ENCODE assay signal across 8 cellular contexts in the genomic region with DNA sequence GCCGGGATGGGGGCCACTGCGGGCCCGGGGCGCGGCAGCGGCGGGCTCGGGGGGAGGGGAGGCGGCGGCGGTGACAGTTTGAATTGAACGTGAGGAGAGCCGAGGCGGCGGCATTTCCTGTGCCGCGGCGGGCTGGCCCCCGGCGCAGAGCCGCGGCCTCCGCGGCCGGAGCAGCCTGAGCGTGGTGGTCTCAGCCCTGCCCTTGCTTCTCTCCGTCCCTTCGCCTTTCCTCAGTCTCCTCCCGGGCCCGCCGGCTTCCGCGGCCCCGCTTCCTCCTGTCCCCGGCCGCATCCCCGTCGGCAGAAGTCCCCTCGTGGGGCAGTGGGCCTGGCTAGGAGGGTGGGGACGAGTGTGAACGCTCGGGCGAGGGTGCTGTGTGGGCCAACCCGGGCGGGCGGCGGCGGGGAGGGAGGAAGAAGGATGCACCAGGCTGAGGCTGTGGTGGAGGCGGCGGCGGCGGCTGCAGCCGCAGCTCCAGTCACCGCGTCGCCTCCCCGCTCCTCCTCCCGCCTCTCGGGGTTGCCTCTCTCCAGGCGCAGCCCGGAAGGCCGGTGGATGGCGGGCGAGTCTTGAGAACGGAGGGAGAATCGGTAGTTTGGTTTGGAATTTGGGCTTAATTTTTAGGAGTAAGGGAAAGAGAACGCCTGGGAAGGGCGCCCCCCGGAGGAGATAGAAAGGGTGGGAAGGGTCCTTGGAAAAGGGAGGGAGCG. TPM values are rescaled to one million over a fixed set of nuclear protein-coding genes. Genes with fewer than 3 reads are reported as not detected.
DNase-seq lines count a peak whose midpoint lies in the region; ATAC-seq and TF ChIP-seq lines count a peak whose summit lies in the region.

No MANE protein-coding gene starts in this region.

- H3K27ac Mint-ChIP-seq in CD4-positive, alpha-beta memory T cell, result peak overlapping the region; percentile 92 to 99 (median 99)
- H3K27ac Mint-ChIP-seq in endothelial cell (ENCODE audit: unreplicated experiment), result peak overlapping the region; percentile 93

- no peaks in the 10 kb centered on the region for H3K9me3 ChIP-seq in CD4-positive, alpha-beta memory T cell (ENCODE audit: control insufficient read depth in 1 of 2, low read length in 2 of 2)

- H3K4me1 ChIP-seq in CD4-positive, alpha-beta memory T cell (ENCODE audit: insufficient read depth, low read length), result peaks cover 52% of the 10 kb centered on the region

- peak overlapping the region; percentile 95 for H3K27ac ChIP-seq in CD4-positive, alpha-beta memory T cell (ENCODE audit: low read depth, low read length)

- peaks cover 35 to 61% (median 45%) of the 10 kb centered on the region in 4 donors for H3K4me1 Mint-ChIP-seq in CD4-positive, alpha-beta memory T cell
- peaks cover 38% of the 10 kb centered on the region for H3K4me1 Mint-ChIP-seq in endothelial cell (ENCODE audit: unreplicated experiment)

- no peaks in the 10 kb centered on the region for H3K36me3 ChIP-seq in CD4-positive, alpha-beta memory T cell (ENCODE audit: insufficient read depth, low read length)

- H3K27me3 Mint-ChIP-seq in CD4-positive, alpha-beta memory T cell, result no peaks in the 10 kb centered on the region
- H3K27me3 Mint-ChIP-seq in endothelial cell (ENCODE audit: unreplicated experiment), result peaks cover 13% of the 10 kb centered on the region

- H3K9me3 Mint-ChIP-seq in CD4-positive, alpha-beta memory T cell, result no peaks in the 10 kb centered on the region
- no peaks in the 10 kb centered on the region for H3K9me3 Mint-ChIP-seq in endothelial cell (ENCODE audit: unreplicated experiment)

- H3K4me3 Mint-ChIP-seq in CD4-positive, alpha-beta memory T cell, result peak overlapping the region; percentile 91 to 96 (median 94)
- H3K4me3 Mint-ChIP-seq in endothelial cell (ENCODE audit: unreplicated experiment), result peak overlapping the region; percentile 97

- peak overlapping the region; percentile 4 to 67 for H3K4me3 ChIP-seq in CD4-positive, alpha-beta memory T cell (ENCODE audit: low read length in 2 of 2)

- ATAC-seq in GM19372 (IDR thresholded peaks at IDR 0.05; ENCODE audit: low read depth, unreplicated experiment), result peak; percentile 32
- ATAC-seq in HG03521 (IDR thresholded peaks at IDR 0.05; ENCODE audit: unreplicated experiment), result peak; percentile 31

- H3K36me3 Mint-ChIP-seq in CD4-positive, alpha-beta memory T cell, result peaks cover 4 to 22% of the 10 kb centered on the region in 2 donors
- peaks cover 4% of the 10 kb centered on the region for H3K36me3 Mint-ChIP-seq in endothelial cell (ENCODE audit: low read depth, unreplicated experiment)

- TF ChIP-seq CTCF in endothelial cell (IDR thresholded peaks at IDR 0.05; ENCODE audit: unreplicated experiment), result peak; percentile 68

- CTCF ChIA-PET in CD4-positive, alpha-beta memory T cell (lab: Charles Lee; ENCODE audit: partially characterized antibody), result interaction anchor here (0.7 to 4.3 kb wide), 10 partner anchors 11 to 107 kb away, joined by 3 to 33 read pairs (median 6); partner anchors contain the start of gene HERPUD2

- POLR2A ChIA-PET in CD4-positive, alpha-beta memory T cell (lab: Charles Lee; ENCODE audit: partially characterized antibody), result interaction anchor here (0.7 to 5.5 kb wide), 30 partner anchors 10 to 1647 kb away, joined by 3 to 196 read pairs (median 6); partner anchors contain the start of genes ELMO1 and HERPUD2

- H3K27me3 ChIP-seq in CD4-positive, alpha-beta memory T cell (ENCODE audit: insufficient read depth, low read length), result no peaks in the 10 kb centered on the region

- intact Hi-C loops in CD4-positive, alpha-beta memory T cell (cut with micrococcal nuclease), result loop anchor here (2.0 to 5.0 kb wide), 4 partner anchors 41 to 587 kb away; partner anchors contain the start of gene ANLN

- peak; percentile 79 to 88 (median 81) for DNase-seq in CD4-positive, alpha-beta memory T cell
- DNase-seq in NOMO-1 treated with DMSO at 0.1 percent for 48 hours (lab: John Stamatoyannopoulos, UW; ENCODE audit: unreplicated experiment) (peak; percentile 54), endothelial cell (ENCODE audit: low spot score) (peak; percentile 69), middle frontal gyrus (ENCODE audit: extremely low spot score, low spot score) (peak; percentile 52)
- DNase-seq in activated CD8-positive, alpha-beta memory T cell treated with anti-CD3 and anti-CD28 coated beads, Interleukin-2, amount 50 U/mL, for 1 hour (ENCODE audit: extremely low read depth), result peak; percentile 56
- DNase-seq in stimulated activated CD8-positive, alpha-beta memory T cell treated with anti-CD3 and anti-CD28 coated beads, Interleukin-2, amount 100 ng/mL, for 48 hours (ENCODE audit: low read depth in 2 of 2), result peak; percentile 48 to 61

RNA-seq across cellular contexts. Expression of gene SEPTIN7, which starts 0.7 kb away (rescaled TPM):
- 100 to 1,000 TPM; 197 to 202 TPM for total RNA-seq in CD4-positive, alpha-beta memory T cell
- 100 to 1,000 TPM; 578 to 662 TPM for polyA plus RNA-seq in CD4-positive, alpha-beta memory T cell
- 361 TPM for total RNA-seq in endothelial cell (ENCODE audit: unreplicated experiment)

Comparison
In these comparisons a context has a peak if more than half of its experiments do, and no peak if none do; other contexts are left out.
1. Peak in every context shown above with its lines: DNase-seq, ATAC-seq, H3K4me3 ChIP-seq and H3K27ac ChIP-seq.